Comparison of ENCODE assay signal across 1 cellular context in genomic region chr19:18798384-18799352, GRCh38.
A peak's percentile ranks its signal among the peaks of the same experiment; 100 is the strongest.
TF ChIP-seq lines count a peak whose summit lies in the region.

No MANE protein-coding gene starts in this region.

TF ChIP-seq in HepG2, 621 proteins besides CTCF, POLR2A, EP300 and RAD21 (continued from another document and continues in another):
- TF ChIP-seq GMEB1 (CRISPR knock-in tag; IDR thresholded peaks at IDR 0.05; ENCODE audit: borderline replicate concordance) (0 out of 2 replicates have a peak, but pooled peaks have one; percentile 19), ZNF180 (CRISPR knock-in tag; IDR thresholded peaks at IDR 0.05; ENCODE audit: borderline replicate concordance, low read depth) (no peak), ZNF329 (CRISPR knock-in tag; IDR thresholded peaks at IDR 0.05; ENCODE audit: low read depth) (no peak), HOXA7 (CRISPR knock-in tag; IDR thresholded peaks at IDR 0.05) (no peak), ZNF616 (CRISPR knock-in tag; IDR thresholded peaks at IDR 0.05; ENCODE audit: low read depth) (no peak), SRF (IDR thresholded peaks at IDR 0.05; ENCODE audit: low read depth, low read length) (no peak), HDAC6 (IDR thresholded peaks at IDR 0.05; ENCODE audit: low read depth, low read length) (no peak), RARA (CRISPR knock-in tag; IDR thresholded peaks at IDR 0.05) (peak; percentile 61), POLR2G (IDR thresholded peaks at IDR 0.05; ENCODE audit: low read depth, low read length) (no peak), ZNF576 (CRISPR knock-in tag; IDR thresholded peaks at IDR 0.05) (no peak), HNRNPL (IDR thresholded peaks at IDR 0.05; ENCODE audit: low read depth, low read length) (peak; percentile 93), HNF4A (CRISPR knock-in tag; IDR thresholded peaks at IDR 0.05) (peak; percentile 40), RFX1 (IDR thresholded peaks at IDR 0.05) (no peak), SRSF4 (IDR thresholded peaks at IDR 0.05; ENCODE audit: low read depth, low read length, poor library complexity, severe bottlenecking) (no peak), NR0B2 (CRISPR knock-in tag; IDR thresholded peaks at IDR 0.05) (no peak), ZFX (CRISPR knock-in tag; IDR thresholded peaks at IDR 0.05; ENCODE audit: low read depth) (peak; percentile 46; the same call in 1 of the 2 replicates), EZH2 (conservative IDR thresholded peaks at IDR 0.05; ENCODE audit: low read depth, low read length) (no peak), PITX1 (CRISPR knock-in tag; IDR thresholded peaks at IDR 0.05) (peak; percentile 56; the same call in 1 of the 2 replicates), GATA4 (IDR thresholded peaks at IDR 0.05; ENCODE audit: borderline replicate concordance, low read depth) (no peak), ATAD3A (CRISPR knock-in tag; IDR thresholded peaks at IDR 0.05) (no peak), ZSCAN5A (CRISPR knock-in tag; IDR thresholded peaks at IDR 0.05; ENCODE audit: borderline replicate concordance) (no peak), ZBED4 (CRISPR knock-in tag; IDR thresholded peaks at IDR 0.05; ENCODE audit: borderline replicate concordance) (no peak), CBX1 (IDR thresholded peaks at IDR 0.05; ENCODE audit: low read depth) (no peak), POLR2AphosphoS5 (IDR thresholded peaks at IDR 0.05; ENCODE audit: low read depth, low read length) (no peak), ZNF691 (CRISPR knock-in tag; IDR thresholded peaks at IDR 0.05; ENCODE audit: borderline replicate concordance, low read depth) (no peak), SNAPC2 (CRISPR knock-in tag; IDR thresholded peaks at IDR 0.05) (0 out of 2 replicates have a peak, but pooled peaks have one; percentile 27), MTF1 (CRISPR knock-in tag; IDR thresholded peaks at IDR 0.05) (no peak), CCAR2 (optimal IDR thresholded peaks at IDR 0.05; ENCODE audit: low read depth, low read length) (no peak), GTF2F1 (IDR thresholded peaks at IDR 0.05; ENCODE audit: low read length) (no peak), MXD4 (CRISPR knock-in tag; IDR thresholded peaks at IDR 0.05) (no peak), ZNF326 (CRISPR knock-in tag; IDR thresholded peaks at IDR 0.05; ENCODE audit: borderline replicate concordance) (no peak), ZNF446 (CRISPR knock-in tag; IDR thresholded peaks at IDR 0.05) (no peak), NFIB (CRISPR knock-in tag; IDR thresholded peaks at IDR 0.05; ENCODE audit: borderline replicate concordance) (no peak), ZNF841 (CRISPR knock-in tag; IDR thresholded peaks at IDR 0.05; ENCODE audit: borderline replicate concordance) (no peak), DMTF1 (CRISPR knock-in tag; IDR thresholded peaks at IDR 0.05) (no peak), RXRA (CRISPR knock-in tag; IDR thresholded peaks at IDR 0.05) (peak; percentile 76; the same call in 1 of the 2 replicates), SP4 (CRISPR knock-in tag; IDR thresholded peaks at IDR 0.05) (no peak), AKAP8 (CRISPR knock-in tag; IDR thresholded peaks at IDR 0.05) (no peak), ZNF333 (CRISPR knock-in tag; IDR thresholded peaks at IDR 0.05; ENCODE audit: borderline replicate concordance) (0 out of 2 replicates have a peak, but pooled peaks have one; percentile 40), SIX1 (CRISPR knock-in tag; IDR thresholded peaks at IDR 0.05; ENCODE audit: borderline replicate concordance) (no peak; the same call in 1 of the 2 replicates), ESRRA (CRISPR knock-in tag; IDR thresholded peaks at IDR 0.05; ENCODE audit: low read depth) (0 out of 2 replicates have a peak, but pooled peaks have one; percentile 26), CCDC6 (CRISPR knock-in tag; IDR thresholded peaks at IDR 0.05) (0 out of 2 replicates have a peak, but pooled peaks have one; percentile 59), MTA1 (CRISPR knock-in tag; IDR thresholded peaks at IDR 0.05; ENCODE audit: borderline replicate concordance) (peak; percentile 42; the same call in 1 of the 2 replicates), PTBP1 (IDR thresholded peaks at IDR 0.05; ENCODE audit: low read depth, low read length, poor library complexity, severe bottlenecking) (no peak), CHD4 (IDR thresholded peaks at IDR 0.05; ENCODE audit: borderline replicate concordance, low read length) (peak; percentile 42; the same call in 1 of the 2 replicates), ATF6 (CRISPR knock-in tag; conservative IDR thresholded peaks at IDR 0.05) (no peak), GFI1 (CRISPR knock-in tag; IDR thresholded peaks at IDR 0.05; ENCODE audit: borderline replicate concordance) (no peak), PLSCR1 (CRISPR knock-in tag; IDR thresholded peaks at IDR 0.05; ENCODE audit: borderline replicate concordance) (no peak), ZKSCAN8 (CRISPR knock-in tag; IDR thresholded peaks at IDR 0.05; ENCODE audit: borderline replicate concordance) (no peak), ZNF800 (CRISPR knock-in tag; IDR thresholded peaks at IDR 0.05) (no peak)
